8 cellular contexts compared by ENCODE assay signal in the genomic region with DNA sequence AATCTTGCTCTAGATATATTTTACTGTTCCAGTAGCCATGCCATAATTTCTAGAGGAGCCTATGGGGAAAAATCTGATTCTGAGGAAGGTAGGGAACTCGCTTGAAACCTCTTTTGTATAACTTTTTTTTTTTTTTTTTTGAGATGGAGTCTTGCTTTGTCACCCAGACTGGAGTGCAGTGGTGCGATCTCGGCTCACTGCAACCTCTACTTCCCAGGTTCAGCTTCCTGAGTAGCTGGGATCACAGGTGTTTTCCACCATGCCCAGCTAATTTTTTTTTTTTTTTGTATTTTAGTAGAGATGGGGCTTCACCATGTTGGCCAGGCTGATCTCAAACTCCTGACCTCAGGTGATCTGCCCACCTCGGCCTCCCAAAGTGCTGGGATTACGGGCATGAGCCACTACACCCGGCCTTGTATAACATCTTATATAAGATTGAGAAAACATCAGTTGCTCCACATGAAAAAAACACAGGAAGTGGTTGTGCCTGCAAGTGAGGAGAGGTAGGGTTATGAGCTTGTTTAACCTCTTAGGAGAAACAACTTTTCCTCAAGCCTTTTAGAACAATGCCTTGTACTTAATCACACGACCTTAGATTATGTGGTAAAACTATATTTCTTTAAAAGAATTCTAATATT. TPM values are rescaled to one million over a fixed set of nuclear protein-coding genes. Genes with fewer than 3 reads are reported as not detected.
DNase-seq lines count a peak whose midpoint lies in the region; ATAC-seq and TF ChIP-seq lines count a peak whose summit lies in the region.
"Not testable (repeated sequence)": the region's sequence is repeated elsewhere in the genome, so short reads cannot be mapped to it uniquely, and the experiment has no call there.

No MANE protein-coding gene starts in this region.

- not testable (repeated sequence) for H3K27me3 Mint-ChIP-seq in CD4-positive, alpha-beta T cell; T-helper 1 cell treated with Interleukin-12 subunit alpha and Interleukin-12 subunit beta and Interleukin-4 antibody, amounts not matched to agents 30 μg/mL and 1 μg/mL, for 36 hours (ENCODE audit: low read depth); activated CD8-positive, alpha-beta T cell treated with anti-CD3 and anti-CD28 coated beads for 36 hours; activated T-helper 1 cell treated with anti-CD3 and anti-CD28 coated beads, Interleukin-12 subunit alpha, Interleukin-12 subunit beta, Interleukin-2, Interleukin-4 antibody, amounts not matched to agents 30 ng/mL and 10 ng/mL and 1 ng/mL, durations not matched to agents 14 hours and 24 hours and 36 hours (ENCODE audit: insufficient read depth); activated naive CD8-positive, alpha-beta T cell; immature natural killer cell (ENCODE audit: low read depth in 3 of 3)

- POLR2A ChIA-PET in CD4-positive, alpha-beta T cell (lab: Charles Lee): interaction anchor here (0.6 to 4.3 kb wide), 21 partner anchors 9 to 243 kb away, joined by 3 to 262 read pairs (median 4); partner anchors contain the start of genes AGPS, HNRNPA3 and NFE2L2
- POLR2A ChIA-PET in activated CD8-positive, alpha-beta T cell treated with anti-CD3 and anti-CD28 coated beads for 36 hours (lab: Charles Lee): interaction anchor here (1.3 to 1.5 kb wide), 3 partner anchors 27 to 46 kb away, joined by 3 to 8 read pairs (median 3); partner anchors contain the start of gene NFE2L2

- peak in 6 of 10 experiments; percentile 3 to 19 (median 9) for DNase-seq in CD4-positive, alpha-beta T cell
- peak; percentile 91 for DNase-seq in Jurkat, Clone E6-1 (ENCODE audit: low read depth, low spot score)
- not testable (repeated sequence) for DNase-seq in activated CD8-positive, alpha-beta T cell treated with anti-CD3 and anti-CD28 coated beads for 36 hours; activated T-helper 1 cell treated with anti-CD3 and anti-CD28 coated beads, Interleukin-12 subunit alpha, Interleukin-12 subunit beta, Interleukin-2, Interleukin-4 antibody, amounts not matched to agents 30 ng/mL and 10 ng/mL and 1 ng/mL, durations not matched to agents 14 hours and 24 hours and 36 hours (ENCODE audit: low spot score); stimulated activated effector memory CD8-positive, alpha-beta T cell treated with anti-CD3 and anti-CD28 coated beads, Interleukin-12 subunit alpha, Interleukin-12 subunit beta, amount 100 ng/mL, for 72 hours (ENCODE audit: low spot score in 2 of 2)
- DNase-seq in immature natural killer cell: peak in 2 of 3 donors; percentile 9 to 11

- intact Hi-C loops in CD4-positive, alpha-beta T cell (cut with DNase I, micrococcal nuclease): loop anchor here in 1 of 2 experiments (5.0 kb wide), 1 partner anchor 47 kb away; the partner anchor contains the start of gene NFE2L2
- intact Hi-C loops in activated CD8-positive, alpha-beta T cell treated with anti-CD3 and anti-CD28 coated beads for 36 hours (cut with micrococcal nuclease); activated T-helper 1 cell treated with anti-CD3 and anti-CD28 coated beads, Interleukin-12 subunit alpha, Interleukin-12 subunit beta, Interleukin-2, Interleukin-4 antibody, amounts not matched to agents 30 ng/mL and 10 ng/mL and 1 ng/mL, durations not matched to agents 14 hours and 24 hours and 36 hours (cut with micrococcal nuclease): not testable (repeated sequence)

- not testable (repeated sequence) for H3K9me3 ChIP-seq in CD4-positive, alpha-beta T cell (ENCODE audit: control insufficient read depth, low read length)

- not testable (repeated sequence) for H3K4me3 ChIP-seq in Jurkat, Clone E6-1 (ENCODE audit: low read length)

- peak; percentile 91 for ATAC-seq in CD4-positive, alpha-beta T cell (ENCODE audit: poor library complexity)
- ATAC-seq in activated CD8-positive, alpha-beta T cell treated with anti-CD3 and anti-CD28 coated beads for 36 hours: not testable (repeated sequence)
- ATAC-seq in stimulated activated effector memory CD8-positive, alpha-beta T cell treated with anti-CD3 and anti-CD28 coated beads, Interleukin-12 subunit alpha, Interleukin-12 subunit beta, amount 100 ng/mL, for 72 hours: peak; percentile 31

- H3K4me1 Mint-ChIP-seq in CD4-positive, alpha-beta T cell (ENCODE audit: low read depth): peaks cover 55% of the 10 kb centered on the region
- peaks cover 15% of the 10 kb centered on the region for H3K4me1 Mint-ChIP-seq in T-helper 1 cell treated with Interleukin-12 subunit alpha and Interleukin-12 subunit beta and Interleukin-4 antibody, amounts not matched to agents 30 μg/mL and 1 μg/mL, for 36 hours (ENCODE audit: low read depth)
- peaks cover 30% of the 10 kb centered on the region for H3K4me1 Mint-ChIP-seq in activated CD8-positive, alpha-beta T cell treated with anti-CD3 and anti-CD28 coated beads for 36 hours (ENCODE audit: low read depth)
- H3K4me1 Mint-ChIP-seq in activated T-helper 1 cell treated with anti-CD3 and anti-CD28 coated beads, Interleukin-12 subunit alpha, Interleukin-12 subunit beta, Interleukin-2, Interleukin-4 antibody, amounts not matched to agents 30 ng/mL and 10 ng/mL and 1 ng/mL, durations not matched to agents 14 hours and 24 hours and 36 hours (ENCODE audit: low read depth): peaks cover 27% of the 10 kb centered on the region
- peaks cover 49% of the 10 kb centered on the region for H3K4me1 Mint-ChIP-seq in activated naive CD8-positive, alpha-beta T cell (ENCODE audit: low read depth)
- H3K4me1 Mint-ChIP-seq in immature natural killer cell: peaks cover 6 to 13% of the 10 kb centered on the region in 2 donors
- H3K4me1 Mint-ChIP-seq in stimulated activated effector memory CD8-positive, alpha-beta T cell treated with anti-CD3 and anti-CD28 coated beads, Interleukin-12 subunit alpha, Interleukin-12 subunit beta, amount 100 ng/mL, for 72 hours: peaks cover 11% of the 10 kb centered on the region

- not testable (repeated sequence) for H3K9me3 Mint-ChIP-seq in CD4-positive, alpha-beta T cell; T-helper 1 cell treated with Interleukin-12 subunit alpha and Interleukin-12 subunit beta and Interleukin-4 antibody, amounts not matched to agents 30 μg/mL and 1 μg/mL, for 36 hours; activated CD8-positive, alpha-beta T cell treated with anti-CD3 and anti-CD28 coated beads for 36 hours; activated T-helper 1 cell treated with anti-CD3 and anti-CD28 coated beads, Interleukin-12 subunit alpha, Interleukin-12 subunit beta, Interleukin-2, Interleukin-4 antibody, amounts not matched to agents 30 ng/mL and 10 ng/mL and 1 ng/mL, durations not matched to agents 14 hours and 24 hours and 36 hours; activated naive CD8-positive, alpha-beta T cell (ENCODE audit: low read depth); immature natural killer cell; stimulated activated effector memory CD8-positive, alpha-beta T cell treated with anti-CD3 and anti-CD28 coated beads, Interleukin-12 subunit alpha, Interleukin-12 subunit beta, amount 100 ng/mL, for 72 hours

- H3K27ac ChIP-seq in CD4-positive, alpha-beta T cell (ENCODE audit: low read depth, low read length): peak overlapping the region; percentile 40

- CTCF ChIA-PET in CD4-positive, alpha-beta T cell (lab: Charles Lee): interaction anchor here (1.1 to 2.5 kb wide), 3 partner anchors 25 to 145 kb away, joined by 4 to 14 read pairs (median 7); no protein-coding TSS in a partner anchor
- CTCF ChIA-PET in activated CD8-positive, alpha-beta T cell treated with anti-CD3 and anti-CD28 coated beads for 36 hours (lab: Charles Lee): interaction anchor here (1.1 to 1.9 kb wide), 5 partner anchors 14 to 145 kb away, joined by 3 to 9 read pairs (median 5); no protein-coding TSS in a partner anchor

- H3K4me3 Mint-ChIP-seq in CD4-positive, alpha-beta T cell: peak overlapping the region; percentile 69
- H3K4me3 Mint-ChIP-seq in T-helper 1 cell treated with Interleukin-12 subunit alpha and Interleukin-12 subunit beta and Interleukin-4 antibody, amounts not matched to agents 30 μg/mL and 1 μg/mL, for 36 hours: peak overlapping the region; percentile 52
- H3K4me3 Mint-ChIP-seq in activated CD8-positive, alpha-beta T cell treated with anti-CD3 and anti-CD28 coated beads for 36 hours; stimulated activated effector memory CD8-positive, alpha-beta T cell treated with anti-CD3 and anti-CD28 coated beads, Interleukin-12 subunit alpha, Interleukin-12 subunit beta, amount 100 ng/mL, for 72 hours: not testable (repeated sequence)
- peak overlapping the region; percentile 42 for H3K4me3 Mint-ChIP-seq in activated T-helper 1 cell treated with anti-CD3 and anti-CD28 coated beads, Interleukin-12 subunit alpha, Interleukin-12 subunit beta, Interleukin-2, Interleukin-4 antibody, amounts not matched to agents 30 ng/mL and 10 ng/mL and 1 ng/mL, durations not matched to agents 14 hours and 24 hours and 36 hours
- H3K4me3 Mint-ChIP-seq in activated naive CD8-positive, alpha-beta T cell: peak overlapping the region; percentile 10
- H3K4me3 Mint-ChIP-seq in immature natural killer cell: peak overlapping the region in 1 of 5 donors; percentile 45

- not testable (repeated sequence) for H3K27me3 ChIP-seq in CD4-positive, alpha-beta T cell (ENCODE audit: control insufficient read depth, insufficient read depth, low read length)

- not testable (repeated sequence) for H3K36me3 Mint-ChIP-seq in CD4-positive, alpha-beta T cell (ENCODE audit: low read depth); T-helper 1 cell treated with Interleukin-12 subunit alpha and Interleukin-12 subunit beta and Interleukin-4 antibody, amounts not matched to agents 30 μg/mL and 1 μg/mL, for 36 hours (ENCODE audit: low read depth); activated CD8-positive, alpha-beta T cell treated with anti-CD3 and anti-CD28 coated beads for 36 hours (ENCODE audit: low read depth); activated naive CD8-positive, alpha-beta T cell; stimulated activated effector memory CD8-positive, alpha-beta T cell treated with anti-CD3 and anti-CD28 coated beads, Interleukin-12 subunit alpha, Interleukin-12 subunit beta, amount 100 ng/mL, for 72 hours
- peaks cover 12% of the 10 kb centered on the region for H3K36me3 Mint-ChIP-seq in activated T-helper 1 cell treated with anti-CD3 and anti-CD28 coated beads, Interleukin-12 subunit alpha, Interleukin-12 subunit beta, Interleukin-2, Interleukin-4 antibody, amounts not matched to agents 30 ng/mL and 10 ng/mL and 1 ng/mL, durations not matched to agents 14 hours and 24 hours and 36 hours (ENCODE audit: low read depth)
- H3K36me3 Mint-ChIP-seq in immature natural killer cell: peaks cover 0 to 14% (median 3%) of the 10 kb centered on the region in 3 donors

- peak overlapping the region; percentile 90 for H3K27ac Mint-ChIP-seq in CD4-positive, alpha-beta T cell
- peak overlapping the region; percentile 53 for H3K27ac Mint-ChIP-seq in T-helper 1 cell treated with Interleukin-12 subunit alpha and Interleukin-12 subunit beta and Interleukin-4 antibody, amounts not matched to agents 30 μg/mL and 1 μg/mL, for 36 hours
- peak overlapping the region; percentile 42 for H3K27ac Mint-ChIP-seq in activated CD8-positive, alpha-beta T cell treated with anti-CD3 and anti-CD28 coated beads for 36 hours
- H3K27ac Mint-ChIP-seq in activated T-helper 1 cell treated with anti-CD3 and anti-CD28 coated beads, Interleukin-12 subunit alpha, Interleukin-12 subunit beta, Interleukin-2, Interleukin-4 antibody, amounts not matched to agents 30 ng/mL and 10 ng/mL and 1 ng/mL, durations not matched to agents 14 hours and 24 hours and 36 hours: peak overlapping the region; percentile 63
- peak overlapping the region; percentile 82 for H3K27ac Mint-ChIP-seq in activated naive CD8-positive, alpha-beta T cell
- H3K27ac Mint-ChIP-seq in immature natural killer cell; stimulated activated effector memory CD8-positive, alpha-beta T cell treated with anti-CD3 and anti-CD28 coated beads, Interleukin-12 subunit alpha, Interleukin-12 subunit beta, amount 100 ng/mL, for 72 hours: not testable (repeated sequence)

- not testable (repeated sequence) for TF ChIP-seq CTCF in CD4-positive, alpha-beta T cell (IDR thresholded peaks at IDR 0.05); activated CD8-positive, alpha-beta T cell treated with anti-CD3 and anti-CD28 coated beads for 36 hours (IDR thresholded peaks at IDR 0.05)

RNA-seq across cellular contexts. Expression of gene NFE2L2, which starts 45.3 kb away (rescaled TPM):
- 10 to 100 TPM; 53.3 to 57.8 TPM for total RNA-seq in CD4-positive, alpha-beta T cell
- 31.8 TPM for polyA plus RNA-seq in Jurkat, Clone E6-1 (2012; ENCODE audit: insufficient read depth, insufficient read length)
- 10 to 100 TPM; 57.3 to 57.6 TPM for total RNA-seq in activated CD8-positive, alpha-beta T cell treated with anti-CD3 and anti-CD28 coated beads for 36 hours
- 68.2 and 71.2 TPM in 2 replicates for total RNA-seq in activated T-helper 1 cell treated with anti-CD3 and anti-CD28 coated beads, Interleukin-12 subunit alpha, Interleukin-12 subunit beta, Interleukin-2, Interleukin-4 antibody, amounts not matched to agents 30 ng/mL and 10 ng/mL and 1 ng/mL, durations not matched to agents 14 hours and 24 hours and 36 hours
- polyA plus RNA-seq in immature natural killer cell: 10 to 100 TPM; 36.9 to 50.2 (median 41.2) TPM
